1 cellular context compared by ENCODE assay signal in genomic region chr11:57478971-57479663, GRCh38.
TF ChIP-seq lines count a peak whose summit lies in the region.

No MANE protein-coding gene starts in this region.

TF ChIP-seq in GM23338, 12 proteins besides CTCF, POLR2A, EP300 and RAD21 (continued from another document):
- no peak for TF ChIP-seq REST (IDR thresholded peaks at IDR 0.05; ENCODE audit: unreplicated experiment)
- no peak for TF ChIP-seq JUNB (IDR thresholded peaks at IDR 0.05; ENCODE audit: unreplicated experiment)
- no peak for TF ChIP-seq POLR2AphosphoS5 (IDR thresholded peaks at IDR 0.05; ENCODE audit: low read depth)
- TF ChIP-seq, protein P1, sequence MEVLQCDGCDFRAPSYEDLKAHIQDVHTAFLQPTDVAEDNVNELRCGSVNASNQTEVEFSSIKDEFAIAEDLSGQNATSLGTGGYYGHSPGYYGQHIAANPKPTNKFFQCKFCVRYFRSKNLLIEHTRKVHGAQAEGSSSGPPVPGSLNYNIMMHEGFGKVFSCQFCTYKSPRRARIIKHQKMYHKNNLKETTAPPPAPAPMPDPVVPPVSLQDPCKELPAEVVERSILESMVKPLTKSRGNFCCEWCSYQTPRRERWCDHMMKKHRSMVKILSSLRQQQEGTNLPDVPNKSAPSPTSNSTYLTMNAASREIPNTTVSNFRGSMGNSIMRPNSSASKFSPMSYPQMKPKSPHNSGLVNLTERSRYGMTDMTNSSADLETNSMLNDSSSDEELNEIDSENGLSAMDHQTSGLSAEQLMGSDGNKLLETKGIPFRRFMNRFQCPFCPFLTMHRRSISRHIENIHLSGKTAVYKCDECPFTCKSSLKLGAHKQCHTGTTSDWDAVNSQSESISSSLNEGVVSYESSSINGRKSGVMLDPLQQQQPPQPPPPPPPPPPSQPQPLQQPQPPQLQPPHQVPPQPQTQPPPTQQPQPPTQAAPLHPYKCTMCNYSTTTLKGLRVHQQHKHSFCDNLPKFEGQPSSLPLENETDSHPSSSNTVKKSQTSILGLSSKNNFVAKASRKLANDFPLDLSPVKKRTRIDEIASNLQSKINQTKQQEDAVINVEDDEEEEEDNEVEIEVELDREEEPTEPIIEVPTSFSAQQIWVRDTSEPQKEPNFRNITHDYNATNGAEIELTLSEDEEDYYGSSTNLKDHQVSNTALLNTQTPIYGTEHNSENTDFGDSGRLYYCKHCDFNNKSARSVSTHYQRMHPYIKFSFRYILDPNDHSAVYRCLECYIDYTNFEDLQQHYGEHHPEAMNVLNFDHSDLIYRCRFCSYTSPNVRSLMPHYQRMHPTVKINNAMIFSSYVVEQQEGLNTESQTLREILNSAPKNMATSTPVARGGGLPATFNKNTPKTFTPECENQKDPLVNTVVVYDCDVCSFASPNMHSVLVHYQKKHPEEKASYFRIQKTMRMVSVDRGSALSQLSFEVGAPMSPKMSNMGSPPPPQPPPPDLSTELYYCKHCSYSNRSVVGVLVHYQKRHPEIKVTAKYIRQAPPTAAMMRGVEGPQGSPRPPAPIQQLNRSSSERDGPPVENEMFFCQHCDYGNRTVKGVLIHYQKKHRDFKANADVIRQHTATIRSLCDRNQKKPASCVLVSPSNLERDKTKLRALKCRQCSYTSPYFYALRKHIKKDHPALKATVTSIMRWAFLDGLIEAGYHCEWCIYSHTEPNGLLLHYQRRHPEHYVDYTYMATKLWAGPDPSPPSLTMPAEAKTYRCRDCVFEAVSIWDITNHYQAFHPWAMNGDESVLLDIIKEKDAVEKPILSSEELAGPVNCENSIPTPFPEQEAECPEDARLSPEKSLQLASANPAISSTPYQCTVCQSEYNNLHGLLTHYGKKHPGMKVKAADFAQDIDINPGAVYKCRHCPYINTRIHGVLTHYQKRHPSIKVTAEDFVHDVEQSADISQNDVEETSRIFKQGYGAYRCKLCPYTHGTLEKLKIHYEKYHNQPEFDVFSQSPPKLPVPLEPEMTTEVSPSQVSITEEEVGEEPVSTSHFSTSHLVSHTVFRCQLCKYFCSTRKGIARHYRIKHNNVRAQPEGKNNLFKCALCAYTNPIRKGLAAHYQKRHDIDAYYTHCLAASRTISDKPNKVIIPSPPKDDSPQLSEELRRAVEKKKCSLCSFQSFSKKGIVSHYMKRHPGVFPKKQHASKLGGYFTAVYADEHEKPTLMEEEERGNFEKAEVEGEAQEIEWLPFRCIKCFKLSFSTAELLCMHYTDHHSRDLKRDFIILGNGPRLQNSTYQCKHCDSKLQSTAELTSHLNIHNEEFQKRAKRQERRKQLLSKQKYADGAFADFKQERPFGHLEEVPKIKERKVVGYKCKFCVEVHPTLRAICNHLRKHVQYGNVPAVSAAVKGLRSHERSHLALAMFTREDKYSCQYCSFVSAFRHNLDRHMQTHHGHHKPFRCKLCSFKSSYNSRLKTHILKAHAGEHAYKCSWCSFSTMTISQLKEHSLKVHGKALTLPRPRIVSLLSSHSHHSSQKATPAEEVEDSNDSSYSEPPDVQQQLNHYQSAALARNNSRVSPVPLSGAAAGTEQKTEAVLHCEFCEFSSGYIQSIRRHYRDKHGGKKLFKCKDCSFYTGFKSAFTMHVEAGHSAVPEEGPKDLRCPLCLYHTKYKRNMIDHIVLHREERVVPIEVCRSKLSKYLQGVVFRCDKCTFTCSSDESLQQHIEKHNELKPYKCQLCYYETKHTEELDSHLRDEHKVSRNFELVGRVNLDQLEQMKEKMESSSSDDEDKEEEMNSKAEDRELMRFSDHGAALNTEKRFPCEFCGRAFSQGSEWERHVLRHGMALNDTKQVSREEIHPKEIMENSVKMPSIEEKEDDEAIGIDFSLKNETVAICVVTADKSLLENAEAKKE (CRISPR knock-in tag; IDR thresholded peaks at IDR 0.05) = no peak
- TF ChIP-seq CREB1 (CRISPR knock-in tag; IDR thresholded peaks at IDR 0.05; ENCODE audit: low read depth) = no peak
- TF ChIP-seq ZNF114 (CRISPR knock-in tag; IDR thresholded peaks at IDR 0.05) = no peak
